20 cellular contexts compared by ENCODE assay signal in the genomic region with DNA sequence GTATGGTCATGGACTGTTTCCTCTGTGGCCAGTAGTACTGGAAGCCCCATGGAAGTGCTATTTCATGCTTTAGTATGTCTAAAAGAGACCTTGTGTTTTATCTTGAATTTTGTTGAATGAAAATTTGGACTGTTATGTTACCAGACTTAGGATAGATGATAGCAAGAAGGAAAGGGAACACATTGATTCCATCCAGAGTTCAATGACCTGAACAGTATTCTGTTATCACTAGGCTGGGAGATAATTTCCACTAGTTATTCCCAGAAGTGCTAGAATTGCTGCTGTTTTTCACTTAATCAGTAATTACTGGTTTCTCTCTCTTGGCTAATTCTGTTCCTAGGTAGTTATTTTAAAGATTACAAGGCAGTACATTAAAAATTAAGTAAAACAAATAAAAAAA.
A peak's percentile ranks its signal among the peaks of the same experiment; 100 is the strongest.
DNase-seq lines count a peak whose midpoint lies in the region; ATAC-seq and TF ChIP-seq lines count a peak whose summit lies in the region.
"Had no signal": no experiment of that assay in that cellular context is flagged by ENCODE, and none has a peak within 500 bp of the region (broad histone marks: within the 10 kb centered on the region; RNA-seq: fewer than 3 reads in every experiment).

No MANE protein-coding gene starts in this region.

- H3K27ac ChIP-seq in heart right ventricle (peak overlapping the region in 9 of 10 donors; percentile 47 to 80 (median 73)), right lobe of liver (peak overlapping the region; percentile 28 to 49 (median 39)), vagina (peak overlapping the region; percentile 77)
- H3K27ac ChIP-seq: brain microvascular endothelial cell, psoas muscle had no signal

- H3K36me3 ChIP-seq in heart right ventricle (peaks cover 0 to 100% (median 85%) of the 10 kb centered on the region in 9 donors), right lobe of liver (peaks cover 2 to 49% (median 23%) of the 10 kb centered on the region in 4 donors), vagina (peaks cover 0 to 77% of the 10 kb centered on the region in 2 donors)

- peak overlapping the region; percentile 81 for H3K4me3 Mint-ChIP-seq in T-helper 17 cell

- H3K4me3 ChIP-seq in heart right ventricle: no peak overlapping the region
- no peak overlapping the region for H3K4me3 ChIP-seq in right lobe of liver
- no peak overlapping the region for H3K4me3 ChIP-seq in vagina
- H3K4me3 ChIP-seq: esophagus squamous epithelium, psoas muscle, skin epidermis, testis had no signal

- H3K4me1 ChIP-seq in heart right ventricle: peaks cover 3 to 97% (median 57%) of the 10 kb centered on the region in 9 donors
- H3K4me1 ChIP-seq in right lobe of liver: peaks cover 0 to 37% (median 18%) of the 10 kb centered on the region in 4 donors
- H3K4me1 ChIP-seq in vagina: peaks cover 39% of the 10 kb centered on the region

- H3K36me3 Mint-ChIP-seq in T-helper 17 cell (ENCODE audit: low read depth): peaks cover 26% of the 10 kb centered on the region

- TF ChIP-seq CTCF in heart right ventricle (IDR thresholded peaks at IDR 0.05) (no peak), right lobe of liver (IDR thresholded peaks at IDR 0.05) (no peak), vagina (IDR thresholded peaks at IDR 0.05) (no peak)

- intact Hi-C loops in heart right ventricle (cut with DNase I): loop anchor here in 2 of 10 donors (10.0 kb wide), 3 partner anchors 98 to 418 kb away; no protein-coding TSS in a partner anchor
- intact Hi-C loops in cardiac septum (cut with DNase I): loop anchor here (5.0 to 10.0 kb wide), 2 partner anchors 225 to 388 kb away; no protein-coding TSS in a partner anchor
- intact Hi-C loops in right lobe of liver (cut with DNase I): no loop called here
- intact Hi-C loops in vagina (cut with DNase I): loop anchor here (5.0 kb wide), 1 partner anchor 100 kb away; no protein-coding TSS in a partner anchor

- DNase-seq in heart right ventricle: no peak
- no peak for DNase-seq in cardiac septum (ENCODE audit: low spot score)
- DNase-seq in T-helper 17 cell: no peak
- no peak for DNase-seq in right lobe of liver
- no peak for DNase-seq in vagina (ENCODE audit: extremely low spot score in 2 of 2)
- no peak for DNase-seq in stimulated activated CD8-positive, alpha-beta memory T cell treated with anti-CD3 and anti-CD28 coated beads, Interleukin-4, amount 100 ng/mL, for 48 hours
- DNase-seq in NCI-H2107 treated with DMSO at 0.1 percent for 48 hours (lab: John Stamatoyannopoulos, UW; ENCODE audit: unreplicated experiment): no peak
- DNase-seq: activated CD4-positive, alpha-beta T cell treated with anti-CD3 and anti-CD28 coated beads for 4 hours; brain microvascular endothelial cell; effector CD8-positive, alpha-beta T cell; esophagus squamous epithelium; islet precursor cell; NCI-H1048; NCI-H187; NCI-H526 treated with DMSO at 0.1 percent for 48 hours; psoas muscle; testis had no signal

- no peaks in the 10 kb centered on the region for H3K27me3 Mint-ChIP-seq in T-helper 17 cell
- H3K27me3 Mint-ChIP-seq: activated T-helper 17 cell treated with anti-CD3 and anti-CD28 coated beads, Interleukin-2, amount 50 U/mL, for 72 hours had no signal

- H3K27ac Mint-ChIP-seq in T-helper 17 cell: peak overlapping the region; percentile 97

- no peaks in the 10 kb centered on the region for H3K27me3 ChIP-seq in heart right ventricle
- no peaks in the 10 kb centered on the region for H3K27me3 ChIP-seq in right lobe of liver
- no peaks in the 10 kb centered on the region for H3K27me3 ChIP-seq in vagina
- H3K27me3 ChIP-seq: brain microvascular endothelial cell, esophagus squamous epithelium, testis had no signal

- ATAC-seq in heart right ventricle (peak in 2 of 8 donors; percentile 36 to 46), T-helper 17 cell (no peak), right lobe of liver (peak; percentile 73 to 79 (median 77))
- ATAC-seq: activated T-helper 17 cell treated with anti-CD3 and anti-CD28 coated beads, Interleukin-2, amount 50 U/mL, for 72 hours; HCT116; psoas muscle had no signal

- peaks cover 33% of the 10 kb centered on the region for H3K4me1 Mint-ChIP-seq in T-helper 17 cell

- H3K9me3 ChIP-seq in heart right ventricle: no peaks in the 10 kb centered on the region
- H3K9me3 ChIP-seq in T-helper 17 cell (ENCODE audit: control insufficient read depth, low read length, poor library complexity, severe bottlenecking): no peaks in the 10 kb centered on the region
- no peaks in the 10 kb centered on the region for H3K9me3 ChIP-seq in right lobe of liver
- H3K9me3 ChIP-seq in vagina: no peaks in the 10 kb centered on the region
- H3K9me3 ChIP-seq: esophagus squamous epithelium, psoas muscle, testis had no signal

- TF ChIP-seq POLR2A in right lobe of liver (IDR thresholded peaks at IDR 0.05) (no peak), vagina (IDR thresholded peaks at IDR 0.05) (no peak)

Comparison
In these comparisons a context has a peak if more than half of its experiments do, and no peak if none do; other contexts are left out.
1. intact Hi-C loops: an anchor here in cardiac septum (5.0 to 10.0 kb wide) and vagina (5.0 kb wide); none called in right lobe of liver.